In the genomic region with DNA sequence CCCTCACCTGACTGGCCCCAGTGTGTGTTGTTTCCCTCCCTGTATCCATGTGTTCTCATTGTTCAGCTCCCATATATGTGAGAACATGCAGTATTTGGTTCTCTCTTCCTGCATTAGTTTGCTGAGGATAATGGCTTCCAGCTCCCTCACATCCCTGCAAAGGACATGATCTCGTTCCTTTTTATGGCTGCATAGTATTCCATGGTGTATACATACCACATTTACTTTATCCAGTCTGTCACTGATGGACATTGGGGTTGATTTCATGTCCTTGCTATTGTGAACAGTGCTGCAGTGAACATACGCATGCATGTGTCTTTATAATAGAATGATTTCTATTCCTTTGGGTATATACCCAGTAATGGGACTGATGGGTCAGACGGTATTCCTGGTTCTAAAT, we compare ENCODE assay signal across 14 cellular contexts. TPM values are rescaled to one million over a fixed set of nuclear protein-coding genes. Genes with fewer than 3 reads are reported as not detected.
"Had no signal": no experiment of that assay in that cellular context is flagged by ENCODE, and none has a peak within 500 bp of the region (broad histone marks: within the 10 kb centered on the region; RNA-seq: fewer than 3 reads in every experiment).

No MANE protein-coding gene starts in this region.

RNA-seq across cellular contexts. Expression of a gene that starts 16.1 kb away (rescaled TPM):
- total RNA-seq: naive thymus-derived CD8-positive, alpha-beta T cell; natural killer cell treated with Interleukin-12 subunit alpha and Interleukin-12 subunit beta and Interleukin-15 and Interleukin-18, amount 100 ng/mL, for 72 hours; omental fat pad; osteoblast; osteocyte; posterior vena cava; psoas muscle; pulmonary artery endothelial cell; renal cortical epithelial cell; right atrium auricular region; right cardiac atrium; sigmoid colon; smooth muscle cell had no signal
- polyA plus RNA-seq: naive thymus-derived CD8-positive, alpha-beta T cell; neural cell; psoas muscle; right cardiac atrium had no signal
